1 cellular context compared by ENCODE assay signal in genomic region chr10:72692057-72692891, GRCh38.
A peak's percentile ranks its signal among the peaks of the same experiment; 100 is the strongest.
TF ChIP-seq lines count a peak whose summit lies in the region.

Gene MCU, plus strand, starts transcription at chr10:72692143. Its CDS starts 9 bp downstream, at chr10:72692152.

TF ChIP-seq in HepG2, 621 proteins besides CTCF, POLR2A, EP300 and RAD21 (continued from another document and continues in another):
- no peak for TF ChIP-seq ZNF512B (CRISPR knock-in tag; IDR thresholded peaks at IDR 0.05; ENCODE audit: borderline replicate concordance)
- TF ChIP-seq ZMYM4 (CRISPR knock-in tag; IDR thresholded peaks at IDR 0.05) = peak; percentile 65
- TF ChIP-seq YY1 (IDR thresholded peaks at IDR 0.05; ENCODE audit: insufficient read depth, insufficient replicate concordance, low read depth, low read length) = peak; percentile 88
- TF ChIP-seq NFIC (IDR thresholded peaks at IDR 0.05; ENCODE audit: low read length) = no peak
- no peak for TF ChIP-seq SYNCRIP (IDR thresholded peaks at IDR 0.05; ENCODE audit: insufficient read depth, low read depth, low read length)
- TF ChIP-seq KAT8 (CRISPR knock-in tag; IDR thresholded peaks at IDR 0.05) = peak; percentile 66; the same call in 1 of the 2 replicates
- TF ChIP-seq ZNF263 (CRISPR knock-in tag; IDR thresholded peaks at IDR 0.05) = 0 out of 2 replicates have a peak, but pooled peaks have one; percentile 18
- no peak for TF ChIP-seq ZNF652 (CRISPR knock-in tag; IDR thresholded peaks at IDR 0.05; ENCODE audit: borderline replicate concordance, low read depth)
- TF ChIP-seq ELF3 (CRISPR knock-in tag; IDR thresholded peaks at IDR 0.05) = peak; percentile 60; the same call in 1 of the 2 replicates
- peak; percentile 64; the same call in 1 of the 2 replicates for TF ChIP-seq KDM2A (CRISPR knock-in tag; IDR thresholded peaks at IDR 0.05; ENCODE audit: borderline replicate concordance, low read depth)
- TF ChIP-seq PBX3 (CRISPR knock-in tag; IDR thresholded peaks at IDR 0.05; ENCODE audit: borderline replicate concordance) = 0 out of 2 replicates have a peak, but pooled peaks have one; percentile 82
- TF ChIP-seq SP5 (CRISPR knock-in tag; IDR thresholded peaks at IDR 0.05; ENCODE audit: borderline replicate concordance, low read depth) = no peak
- no peak for TF ChIP-seq NR3C1 (CRISPR knock-in tag; IDR thresholded peaks at IDR 0.05)
- peak; percentile 25 for TF ChIP-seq AGO2 (optimal IDR thresholded peaks at IDR 0.05; ENCODE audit: low read depth, low read length)
- no peak for TF ChIP-seq NCOA5 (CRISPR knock-in tag; IDR thresholded peaks at IDR 0.05)
- peak; percentile 26; the same call in 1 of the 2 replicates for TF ChIP-seq HOXA3 (CRISPR knock-in tag; IDR thresholded peaks at IDR 0.05)
- peak; percentile 46; the same call in 1 of the 2 replicates for TF ChIP-seq ZNF784 (CRISPR knock-in tag; IDR thresholded peaks at IDR 0.05; ENCODE audit: borderline replicate concordance)
- no peak for TF ChIP-seq ZNF12 (CRISPR knock-in tag; IDR thresholded peaks at IDR 0.05)
- TF ChIP-seq TFDP2 (CRISPR knock-in tag; IDR thresholded peaks at IDR 0.05) = peak; percentile 56; the same call in 1 of the 2 replicates
- peak; percentile 93 for TF ChIP-seq UBTF (CRISPR knock-in tag; IDR thresholded peaks at IDR 0.05)
- TF ChIP-seq ZNF639 (CRISPR knock-in tag; conservative IDR thresholded peaks at IDR 0.05) = 0 out of 2 replicates have a peak, but pooled peaks have one; percentile 32
- TF ChIP-seq ZBTB2 (CRISPR knock-in tag; IDR thresholded peaks at IDR 0.05; ENCODE audit: low read depth) = no peak
- TF ChIP-seq SNAPC4 (CRISPR knock-in tag; IDR thresholded peaks at IDR 0.05) = no peak
- TF ChIP-seq SPEN (CRISPR knock-in tag; IDR thresholded peaks at IDR 0.05; ENCODE audit: low read depth) = peak; percentile 50; the same call in 1 of the 2 replicates
- TF ChIP-seq ZBTB20 (CRISPR knock-in tag; IDR thresholded peaks at IDR 0.05; ENCODE audit: borderline replicate concordance, low read depth) = peak; percentile 52; the same call in 1 of the 2 replicates
- peak; percentile 44; the same call in 1 of the 2 replicates for TF ChIP-seq ARID4A (CRISPR knock-in tag; IDR thresholded peaks at IDR 0.05; ENCODE audit: borderline replicate concordance)
- no peak for TF ChIP-seq ZNF710 (CRISPR knock-in tag; IDR thresholded peaks at IDR 0.05; ENCODE audit: borderline replicate concordance)
- no peak for TF ChIP-seq HNRNPH1 (optimal IDR thresholded peaks at IDR 0.05; ENCODE audit: low read depth, low read length)
